ENCODE assay signal across 15 cellular contexts in the genomic region with DNA sequence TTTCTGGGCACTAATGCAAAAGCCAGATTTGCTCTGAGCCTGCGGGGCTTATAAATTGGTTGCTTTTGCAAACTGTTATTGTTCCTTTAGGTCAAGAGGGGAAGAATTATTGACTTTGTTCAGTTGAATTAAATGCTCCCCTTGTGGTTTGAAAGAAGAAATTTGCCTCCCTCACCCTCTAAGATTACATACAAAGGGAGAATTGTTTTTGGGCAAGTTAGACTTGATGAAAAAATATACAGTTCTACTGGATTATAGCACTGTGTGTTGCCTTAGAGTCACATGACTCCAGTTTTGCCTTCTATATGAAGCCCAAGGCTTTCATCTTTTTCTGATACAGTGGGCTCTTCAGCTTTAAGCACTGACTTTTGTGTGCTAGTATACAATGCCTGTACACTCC.
A peak's percentile ranks its signal among the peaks of the same experiment; 100 is the strongest.
DNase-seq lines count a peak whose midpoint lies in the region; ATAC-seq and TF ChIP-seq lines count a peak whose summit lies in the region.
"Had no signal": no experiment of that assay in that cellular context is flagged by ENCODE, and none has a peak within 500 bp of the region (broad histone marks: within the 10 kb centered on the region; RNA-seq: fewer than 3 reads in every experiment).

No MANE protein-coding gene starts in this region.

- no peak overlapping the region for H3K9ac ChIP-seq in Karpas-422 (ENCODE audit: low read length)

- intact Hi-C loops in posterior vena cava (cut with DNase I) = no loop called here

- peak overlapping the region; percentile 44; the same call in 1 of the 2 replicates for H2AFZ ChIP-seq in Karpas-422 (ENCODE audit: low read length)

- no peak for ATAC-seq in foreskin keratinocyte

- no peaks in the 10 kb centered on the region for H4K20me1 ChIP-seq in Karpas-422 (ENCODE audit: insufficient read depth, low read depth, low read length)

- H3K27ac ChIP-seq in Karpas-422 (ENCODE audit: low read length) = no peak overlapping the region
- no peak overlapping the region for H3K27ac ChIP-seq in foreskin keratinocyte

- H3K4me3 ChIP-seq in Karpas-422 (ENCODE audit: low read length) = no peak overlapping the region
- H3K4me3 ChIP-seq: HAP-1 had no signal

- H3K4me2 ChIP-seq in Karpas-422 (ENCODE audit: low read depth, low read length, poor library complexity, severe bottlenecking) = no peak overlapping the region

- H3K79me2 ChIP-seq in Karpas-422 (ENCODE audit: low read length) = no peaks in the 10 kb centered on the region

- no peak for TF ChIP-seq CTCF in foreskin keratinocyte (conservative IDR thresholded peaks at IDR 0.05)

- DNase-seq in COLO829 (ENCODE audit: low spot score) = peak; percentile 74
- DNase-seq in Karpas-422 = no peak
- peak; percentile 93 for DNase-seq in SK-MEL-5 (ENCODE audit: low read depth, low spot score)
- DNase-seq in globus pallidus (ENCODE audit: low spot score) = peak; percentile 1
- no peak for DNase-seq in DMS 273 treated with DMSO at 0.1 percent for 48 hours (lab: John Stamatoyannopoulos, UW)
- no peak for DNase-seq in posterior vena cava (ENCODE audit: low spot score)
- no peak for DNase-seq in 8988T
- DNase-seq in foreskin keratinocyte = no peak
- DNase-seq: C1 segment of cervical spinal cord; CD4-positive, alpha-beta memory T cell; DMS53; DMS79 treated with DMSO at 0.1 percent for 48 hours; GF-D8; GOT3 had no signal

- H3K9me3 ChIP-seq in Karpas-422 (ENCODE audit: low read length) = peaks cover 5% of the 10 kb centered on the region; the same call in 1 of the 2 replicates

- no peaks in the 10 kb centered on the region; the same call in 1 of the 2 replicates for H3K36me3 ChIP-seq in Karpas-422 (ENCODE audit: insufficient read depth, low read length)
- H3K36me3 ChIP-seq: HAP-1 had no signal

- in situ Hi-C loops in SK-MEL-5 (cut with HindIII; ENCODE audit: low pct_unique_long_range_greater_than_20kb, low sequenced_read_pairs) = no loop called here

- no peaks in the 10 kb centered on the region for H3K9me2 ChIP-seq in Karpas-422 (replicated peaks; ENCODE audit: insufficient read depth, low read length)

- H3K27me3 ChIP-seq in Karpas-422 (ENCODE audit: low read length) (no peaks in the 10 kb centered on the region), foreskin keratinocyte (no peaks in the 10 kb centered on the region)

- H3K4me1 ChIP-seq in Karpas-422 (ENCODE audit: low read length) = peaks cover 10% of the 10 kb centered on the region
- H3K4me1 ChIP-seq in foreskin keratinocyte = no peaks in the 10 kb centered on the region
- H3K4me1 ChIP-seq: HAP-1 had no signal

Comparison
In these comparisons a context has a peak if more than half of its experiments do, and no peak if none do; other contexts are left out.
1. DNase-seq: peak in COLO829 (single experiment), SK-MEL-5 (single experiment) and globus pallidus (single experiment); none in Karpas-422 (single experiment), DMS 273 treated with DMSO at 0.1 percent for 48 hours (single experiment), posterior vena cava (single experiment), 8988T (single experiment) and foreskin keratinocyte (0 of 2).